In the genomic region with DNA sequence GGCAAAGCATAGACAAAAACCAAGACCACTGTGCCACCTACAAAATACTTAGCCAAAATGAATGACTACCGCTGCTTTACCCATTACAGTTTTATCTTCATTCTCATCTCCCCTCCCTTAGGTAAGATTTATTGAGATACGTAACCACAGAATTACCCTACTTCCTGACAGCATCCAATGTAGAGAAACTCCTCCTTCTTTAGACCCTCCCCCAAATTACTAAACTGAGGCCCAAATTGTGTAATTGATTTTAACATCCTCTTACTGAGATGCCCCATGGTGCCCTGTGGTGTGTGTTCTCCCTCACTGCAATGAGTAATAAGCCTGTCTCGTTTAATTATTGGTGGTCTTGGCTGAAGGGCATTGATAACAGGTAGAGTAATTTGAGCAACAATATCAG, we compare ENCODE assay signal across 17 cellular contexts.
"Had no signal": no experiment of that assay in that cellular context is flagged by ENCODE, and none has a peak within 500 bp of the region (broad histone marks: within the 10 kb centered on the region; RNA-seq: fewer than 3 reads in every experiment).

No MANE protein-coding gene starts in this region.

- H3K4me3 ChIP-seq: colonic mucosa, heart right ventricle, left ventricle myocardium inferior, pancreas, upper lobe of left lung had no signal

- FAIRE-seq: frontal cortex, pancreas had no signal

- H3K4me1 ChIP-seq: colonic mucosa, heart right ventricle, left ventricle myocardium inferior, pancreas, upper lobe of left lung had no signal

- H3K27ac Mint-ChIP-seq: activated naive CD4-positive, alpha-beta T cell treated with anti-CD3 and anti-CD28 coated beads, Interleukin-2, amount 50 U/mL, for 24 hours had no signal

- H3K9me3 Mint-ChIP-seq: activated naive CD4-positive, alpha-beta T cell treated with anti-CD3 and anti-CD28 coated beads, Interleukin-2, amount 50 U/mL, for 24 hours had no signal

- H3K4me3 Mint-ChIP-seq: activated naive CD4-positive, alpha-beta T cell treated with anti-CD3 and anti-CD28 coated beads, Interleukin-2, amount 50 U/mL, for 24 hours; neural crest cell had no signal

- H3K36me3 ChIP-seq: colonic mucosa, heart right ventricle, left ventricle myocardium inferior, pancreas, upper lobe of left lung had no signal

- H3K27me3 Mint-ChIP-seq: activated naive CD4-positive, alpha-beta T cell treated with anti-CD3 and anti-CD28 coated beads, Interleukin-2, amount 50 U/mL, for 24 hours had no signal

- H3K27ac ChIP-seq: colonic mucosa, heart right ventricle, left ventricle myocardium inferior, pancreas, upper lobe of left lung had no signal

- H3K27me3 ChIP-seq: colonic mucosa, heart right ventricle, pancreas, upper lobe of left lung had no signal

- H3K9me3 ChIP-seq: colonic mucosa, heart right ventricle, left ventricle myocardium inferior, pancreas, upper lobe of left lung had no signal

- ATAC-seq: heart right ventricle; pancreas; stimulated activated naive CD8-positive, alpha-beta T cell treated with anti-CD3 and anti-CD28 coated beads, Interleukin-15, Interleukin-2, amounts not matched to agents 100 U/mL and 50 U/mL, for 24 hours had no signal

- DNase-seq: activated CD4-positive, alpha-beta T cell treated with anti-CD3 and anti-CD28 coated beads for 4 hours; activated effector memory CD4-positive, alpha-beta T cell treated with Interleukin-2 at 50 U/mL for 16 hours; caudate nucleus; colonic mucosa; effector CD8-positive, alpha-beta T cell; heart right ventricle; islet precursor cell; left ventricle myocardium inferior; mesendoderm; pancreas; stimulated activated CD4-positive, alpha-beta T cell treated with anti-CD3 and anti-CD28 coated beads, Interleukin-12 subunit alpha, Interleukin-12 subunit beta, amount 100 ng/mL, for 4 hours; stimulated activated CD4-positive, alpha-beta T cell treated with anti-CD3 and anti-CD28 coated beads, Interleukin-2, amount 100 ng/mL, for 48 hours; stimulated activated naive CD8-positive, alpha-beta T cell treated with anti-CD3 and anti-CD28 coated beads, Interleukin-15, Interleukin-2, amounts not matched to agents 100 U/mL and 50 U/mL, for 24 hours; upper lobe of left lung had no signal
